ENCODE assay signal across 1 cellular context in genomic region chr19:8001995-8002849, GRCh38.
TF ChIP-seq lines count a peak whose summit lies in the region.

No MANE protein-coding gene starts in this region.

TF ChIP-seq in K562, 482 proteins besides CTCF, POLR2A, EP300 and RAD21 (continued from another document and continues in another):
- TF ChIP-seq SIX5 (IDR thresholded peaks at IDR 0.05; ENCODE audit: borderline replicate concordance in 1 of 2, insufficient read depth in 1 of 2, low read depth in 1 of 2, low read length in 2 of 2) = no peak
- TF ChIP-seq GABPB1 (CRISPR knock-in tag; IDR thresholded peaks at IDR 0.05) = peak; percentile 63; the same call in 1 of the 2 replicates
- no peak for TF ChIP-seq HEY1 (CRISPR knock-in tag; IDR thresholded peaks at IDR 0.05; ENCODE audit: borderline replicate concordance)
- no peak for TF ChIP-seq MTF1 (CRISPR knock-in tag; IDR thresholded peaks at IDR 0.05; ENCODE audit: borderline replicate concordance)
- no peak for TF ChIP-seq IRF2 (CRISPR knock-in tag; IDR thresholded peaks at IDR 0.05)
- TF ChIP-seq ZNF175 (CRISPR knock-in tag; IDR thresholded peaks at IDR 0.05; ENCODE audit: low read depth) = no peak
- TF ChIP-seq ZNF766 (CRISPR knock-in tag; conservative IDR thresholded peaks at IDR 0.05) = no peak
- no peak for TF ChIP-seq HNRNPK (IDR thresholded peaks at IDR 0.05; ENCODE audit: low read depth, low read length, poor library complexity, severe bottlenecking)
- TF ChIP-seq HMGXB4 (CRISPR knock-in tag; IDR thresholded peaks at IDR 0.05) = no peak
- no peak for TF ChIP-seq SAFB2 (IDR thresholded peaks at IDR 0.05; ENCODE audit: borderline replicate concordance, low read depth, low read length, severe bottlenecking)
- no peak for TF ChIP-seq ZNF586 (CRISPR knock-in tag; conservative IDR thresholded peaks at IDR 0.05)
- TF ChIP-seq SMAD1 (IDR thresholded peaks at IDR 0.05; ENCODE audit: low read depth, low read length, partially characterized antibody) = no peak
- TF ChIP-seq ZNF699 (CRISPR knock-in tag; IDR thresholded peaks at IDR 0.05; ENCODE audit: insufficient replicate concordance) = no peak
- TF ChIP-seq ZNF79 (CRISPR knock-in tag; IDR thresholded peaks at IDR 0.05; ENCODE audit: low read depth) = no peak
- no peak for TF ChIP-seq ZNF212 (CRISPR knock-in tag; IDR thresholded peaks at IDR 0.05)
- no peak for TF ChIP-seq KLF10 (CRISPR knock-in tag; IDR thresholded peaks at IDR 0.05)
- peak; percentile 34; the same call in 1 of the 2 replicates for TF ChIP-seq SOX6 (IDR thresholded peaks at IDR 0.05)
- TF ChIP-seq NCOA1 (IDR thresholded peaks at IDR 0.05; ENCODE audit: low read depth) = no peak
- TF ChIP-seq SMARCA4 (IDR thresholded peaks at IDR 0.05) = no peak
- TF ChIP-seq ETV6 (IDR thresholded peaks at IDR 0.05; ENCODE audit: borderline replicate concordance in 1 of 2, low read depth in 2 of 2, low read length in 1 of 2) = no peak
- no peak for TF ChIP-seq ETV6 (CRISPR knock-in tag; IDR thresholded peaks at IDR 0.05; ENCODE audit: borderline replicate concordance)
- no peak for TF ChIP-seq TEAD1 (CRISPR knock-in tag; IDR thresholded peaks at IDR 0.05)
- no peak for TF ChIP-seq SAFB (IDR thresholded peaks at IDR 0.05; ENCODE audit: borderline replicate concordance, low read depth, low read length)
- no peak for TF ChIP-seq RFX1 (IDR thresholded peaks at IDR 0.05)
- no peak for TF ChIP-seq MYBL2 (IDR thresholded peaks at IDR 0.05; ENCODE audit: low read depth)
- no peak for TF ChIP-seq MYBL2 (CRISPR knock-in tag; IDR thresholded peaks at IDR 0.05; ENCODE audit: borderline replicate concordance)
- no peak for TF ChIP-seq ELF4 (CRISPR knock-in tag; IDR thresholded peaks at IDR 0.05)
- peak; percentile 42; the same call in 1 of the 2 replicates for TF ChIP-seq ZBTB17 (CRISPR knock-in tag; IDR thresholded peaks at IDR 0.05)
- no peak for TF ChIP-seq ZZZ3 (IDR thresholded peaks at IDR 0.05)
- peak; percentile 75 for TF ChIP-seq CTBP1 (IDR thresholded peaks at IDR 0.05; ENCODE audit: borderline replicate concordance)
- no peak for TF ChIP-seq MBD1 (CRISPR knock-in tag; IDR thresholded peaks at IDR 0.05)
- no peak for TF ChIP-seq ZBTB26 (CRISPR knock-in tag; IDR thresholded peaks at IDR 0.05)
- TF ChIP-seq JUNB (CRISPR knock-in tag; conservative IDR thresholded peaks at IDR 0.05) = no peak
- peak in 1 of 2 experiments; percentile 47; a peak in 1 of 4 replicates for TF ChIP-seq SRF (CRISPR knock-in tag; IDR thresholded peaks at IDR 0.05)
- peak in 1 of 2 experiments; percentile 27; a peak in 1 of 4 replicates for TF ChIP-seq SIN3A (IDR thresholded peaks at IDR 0.05; ENCODE audit: borderline replicate concordance in 2 of 2, control insufficient read depth in 1 of 2, low read depth in 2 of 2, low read length in 2 of 2)
- TF ChIP-seq VEZF1 (CRISPR knock-in tag; IDR thresholded peaks at IDR 0.05) = peak; percentile 41; the same call in 1 of the 2 replicates
- TF ChIP-seq ZNF197 (CRISPR knock-in tag; IDR thresholded peaks at IDR 0.05; ENCODE audit: low read depth) = no peak
- TF ChIP-seq KDM4B (IDR thresholded peaks at IDR 0.05; ENCODE audit: borderline replicate concordance in 2 of 2, low read depth in 1 of 2) = no peak; a peak in 1 of 4 replicates
- TF ChIP-seq ZNF77 (CRISPR knock-in tag; IDR thresholded peaks at IDR 0.05) = no peak
- TF ChIP-seq ARNT (IDR thresholded peaks at IDR 0.05) = no peak
- TF ChIP-seq ELK3 (CRISPR knock-in tag; IDR thresholded peaks at IDR 0.05) = no peak
- no peak for TF ChIP-seq ZFP1 (CRISPR knock-in tag; IDR thresholded peaks at IDR 0.05)
- TF ChIP-seq PHF21A (IDR thresholded peaks at IDR 0.05; ENCODE audit: borderline replicate concordance, low read depth) = no peak
- no peak for TF ChIP-seq TFAM (CRISPR knock-in tag; conservative IDR thresholded peaks at IDR 0.05)
- peak; percentile 73 for TF ChIP-seq ETV1 (tag; conservative IDR thresholded peaks at IDR 0.05; ENCODE audit: low read depth)
- TF ChIP-seq PREB (CRISPR knock-in tag; IDR thresholded peaks at IDR 0.05) = no peak
- TF ChIP-seq ATF3 (IDR thresholded peaks at IDR 0.05) = no peak
- TF ChIP-seq ATF3 (CRISPR knock-in tag; conservative IDR thresholded peaks at IDR 0.05) = no peak
- TF ChIP-seq ZFP30 (CRISPR knock-in tag; IDR thresholded peaks at IDR 0.05; ENCODE audit: borderline replicate concordance) = no peak
- TF ChIP-seq HNRNPH1 (optimal IDR thresholded peaks at IDR 0.05; ENCODE audit: low read depth, low read length) = no peak
- no peak for TF ChIP-seq MAFG (tag; conservative IDR thresholded peaks at IDR 0.05)
- TF ChIP-seq ZNF639 (CRISPR knock-in tag; conservative IDR thresholded peaks at IDR 0.05 in 1 of 2, IDR thresholded peaks at IDR 0.05 in 1 of 2) = peak in 1 of 2 experiments; percentile 46; a peak in 1 of 4 replicates
- TF ChIP-seq RBM22 (IDR thresholded peaks at IDR 0.05; ENCODE audit: low read depth, low read length, poor library complexity, severe bottlenecking) = no peak
- TF ChIP-seq NONO (IDR thresholded peaks at IDR 0.05; ENCODE audit: low read depth in 2 of 2, low read length in 1 of 2) = 0 out of 4 replicates have a peak, but pooled peaks of 1 of the 2 experiments have one; percentile 13
- no peak for TF ChIP-seq ZNF583 (CRISPR knock-in tag; IDR thresholded peaks at IDR 0.05)
- TF ChIP-seq ATF1 (CRISPR knock-in tag; IDR thresholded peaks at IDR 0.05) = no peak
- TF ChIP-seq ATF1 (tag; IDR thresholded peaks at IDR 0.05) = peak; percentile 30; the same call in 1 of the 2 replicates
- TF ChIP-seq RBM25 (IDR thresholded peaks at IDR 0.05; ENCODE audit: low read depth, low read length, severe bottlenecking) = no peak
- TF ChIP-seq ZSCAN29 (IDR thresholded peaks at IDR 0.05) = peak; percentile 61; the same call in 1 of the 2 replicates
- no peak for TF ChIP-seq SMAD3 (CRISPR knock-in tag; conservative IDR thresholded peaks at IDR 0.05)
- no peak for TF ChIP-seq RHOXF2B (CRISPR knock-in tag; conservative IDR thresholded peaks at IDR 0.05)
- no peak for TF ChIP-seq TAF7 (tag; IDR thresholded peaks at IDR 0.05)
- no peak for TF ChIP-seq CGGBP1 (CRISPR knock-in tag; IDR thresholded peaks at IDR 0.05)
- no peak for TF ChIP-seq EZH2 (IDR thresholded peaks at IDR 0.05; ENCODE audit: borderline replicate concordance, low read depth, low read length)
- TF ChIP-seq ZFP91 (CRISPR knock-in tag; IDR thresholded peaks at IDR 0.05) = no peak
- TF ChIP-seq MCM3 (IDR thresholded peaks at IDR 0.05) = no peak
- no peak for TF ChIP-seq ADNP (tag; IDR thresholded peaks at IDR 0.05)
- TF ChIP-seq KLF6 (CRISPR knock-in tag; IDR thresholded peaks at IDR 0.05; ENCODE audit: borderline replicate concordance) = no peak
- TF ChIP-seq FOXM1 (IDR thresholded peaks at IDR 0.05; ENCODE audit: low read depth) = no peak
- no peak for TF ChIP-seq FOXM1 (CRISPR knock-in tag; IDR thresholded peaks at IDR 0.05; ENCODE audit: low read depth)
- TF ChIP-seq TAF15 (IDR thresholded peaks at IDR 0.05; ENCODE audit: low read depth, low read length) = no peak
